In the genomic region with DNA sequence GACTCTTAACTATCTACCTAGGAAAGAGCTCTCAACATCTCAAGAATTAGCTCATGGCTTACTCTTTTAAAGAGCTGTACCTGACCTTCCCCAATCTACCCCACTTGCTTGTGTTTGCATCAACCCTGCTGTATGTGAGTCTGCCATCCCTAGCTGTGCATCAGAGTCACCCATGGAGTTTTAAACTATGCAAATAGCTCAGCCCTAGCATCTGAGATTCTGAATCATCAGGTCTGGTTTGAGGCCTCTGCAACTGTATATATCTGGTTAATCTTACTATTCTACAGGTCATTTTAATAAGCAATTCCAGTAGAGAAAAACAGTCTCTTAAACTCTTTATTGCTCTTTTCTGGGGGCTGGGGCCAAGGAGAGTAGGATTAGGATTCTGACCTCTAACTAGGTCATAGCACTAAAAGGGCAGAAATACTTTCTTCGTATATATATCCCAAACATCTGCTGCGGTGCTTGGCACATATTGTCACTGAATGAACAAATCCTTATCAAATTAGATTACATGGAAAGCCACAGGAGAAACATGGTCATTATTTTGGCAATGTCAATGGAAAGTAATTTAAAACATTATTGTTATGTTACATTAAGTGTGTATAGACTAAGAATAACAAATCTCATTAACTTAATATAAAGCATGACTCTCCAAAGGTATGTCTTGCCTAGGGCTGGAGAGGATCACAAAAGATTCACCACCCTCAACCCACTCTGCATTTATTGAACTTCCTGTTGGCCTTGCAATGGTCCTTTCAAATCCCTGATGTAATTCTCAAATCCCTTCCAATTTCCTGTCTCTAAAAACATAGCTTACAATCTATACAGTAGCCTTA, we compare ENCODE assay signal across 19 cellular contexts.
DNase-seq lines count a peak whose midpoint lies in the region; ATAC-seq and TF ChIP-seq lines count a peak whose summit lies in the region.
"Had no signal": no experiment of that assay in that cellular context is flagged by ENCODE, and none has a peak within 500 bp of the region (broad histone marks: within the 10 kb centered on the region; RNA-seq: fewer than 3 reads in every experiment).

No MANE protein-coding gene starts in this region.

- no peak for TF ChIP-seq CTCF in A673 (conservative IDR thresholded peaks at IDR 0.05; ENCODE audit: low read depth, low read length)
- no peak for TF ChIP-seq CTCF in brain microvascular endothelial cell (IDR thresholded peaks at IDR 0.05; ENCODE audit: low read depth, low read length, missing control alignments)
- TF ChIP-seq CTCF in nephron (IDR thresholded peaks at IDR 0.05; ENCODE audit: unreplicated experiment in 3 of 3) = no peak
- no peak for TF ChIP-seq CTCF in psoas muscle (IDR thresholded peaks at IDR 0.05)

- peaks cover 35% of the 10 kb centered on the region for H3K4me1 ChIP-seq in A673 (ENCODE audit: insufficient read depth, low read length, poor library complexity, severe bottlenecking)
- H3K4me1 ChIP-seq in psoas muscle = no peaks in the 10 kb centered on the region

- peaks cover 59% of the 10 kb centered on the region for H3K4me1 Mint-ChIP-seq in nephron

- DNase-seq in A673 (ENCODE audit: low spot score) (peak; percentile 87), NCI-H526 (lab: John Stamatoyannopoulos, UW) (peak; percentile 35 to 63), brain microvascular endothelial cell (peak; percentile 5), NCI-H1092 treated with DMSO at 0.1 percent for 48 hours (lab: John Stamatoyannopoulos, UW) (no peak), cardiac septum (ENCODE audit: low spot score) (no peak), psoas muscle (no peak)
- DNase-seq: CD4-positive, alpha-beta T cell; Karpas-422; MG63; NCI-H1048; NCI-H1436 treated with DMSO at 0.1 percent for 48 hours; NCI-H2029 treated with DMSO at 0.1 percent for 48 hours; NCI-H2171; NCI-H69; NK-92 treated with Interleukin-12 subunit alpha and Interleukin-12 subunit beta, amount 100 ng/mL, for 24 hours; Right ventricle myocardium superior had no signal

- POLR2A ChIA-PET in A673 (lab: Charles Lee; ENCODE audit: low non-redundant PET) = no interaction called here

- H3K36me3 ChIP-seq in A673 (ENCODE audit: insufficient read depth, low read length, poor library complexity, severe bottlenecking) (no peaks in the 10 kb centered on the region), brain microvascular endothelial cell (replicated peaks) (no peaks in the 10 kb centered on the region), psoas muscle (ENCODE audit: insufficient read depth in 1 of 2, low read depth in 1 of 2) (no peaks in the 10 kb centered on the region)
- H3K36me3 ChIP-seq: MG63 had no signal

- no peaks in the 10 kb centered on the region for H3K9me3 Mint-ChIP-seq in nephron
- H3K9me3 Mint-ChIP-seq: CD4-positive, alpha-beta T cell had no signal

- CTCF ChIA-PET in A673 (lab: Charles Lee) = no interaction called here

- no peak overlapping the region for H3K4me3 Mint-ChIP-seq in nephron
- H3K4me3 Mint-ChIP-seq: CD4-positive, alpha-beta T cell; IgD-negative memory B cell had no signal

- H3K27ac Mint-ChIP-seq in nephron = peak overlapping the region; percentile 32 to 80 (median 32)
- H3K27ac Mint-ChIP-seq: CD4-positive, alpha-beta T cell; IgD-negative memory B cell had no signal

- 32 to 36% (median 34%) methylated on average over 2 of the region's 2 CpGs for WGBS in psoas muscle, 3 donors

- H3K4me3 ChIP-seq in A673 (ENCODE audit: low read depth, low read length, poor library complexity, severe bottlenecking) (no peak overlapping the region), brain microvascular endothelial cell (ENCODE audit: low read depth, low read length) (no peak overlapping the region), psoas muscle (no peak overlapping the region)
- H3K4me3 ChIP-seq: MG63 had no signal

- H3K27me3 Mint-ChIP-seq in nephron (ENCODE audit: low read depth) = no peaks in the 10 kb centered on the region
- H3K27me3 Mint-ChIP-seq: CD4-positive, alpha-beta T cell; IgD-negative memory B cell had no signal

- H3K27ac ChIP-seq in A673 (ENCODE audit: low read depth, low read length, poor library complexity, severe bottlenecking) (no peak overlapping the region), brain microvascular endothelial cell (no peak overlapping the region), psoas muscle (no peak overlapping the region)

- in situ Hi-C loops in brain microvascular endothelial cell (cut with HindIII; ENCODE audit: low pct_ligation_motif_present, low sequenced_read_pairs) = no loop called here

- BruUV-seq in A673 (replicated peaks; lab: Mats Ljungman, UMichigan) = no TSS peak

- ATAC-seq in psoas muscle (no peak), GM18870 (IDR thresholded peaks at IDR 0.05; ENCODE audit: unreplicated experiment) (no peak)

- H3K27me3 ChIP-seq in A673 (replicated peaks; ENCODE audit: insufficient read depth, low read depth, low read length, poor library complexity) (no peaks in the 10 kb centered on the region), brain microvascular endothelial cell (replicated peaks) (no peaks in the 10 kb centered on the region), psoas muscle (ENCODE audit: insufficient read depth in 3 of 3, low read length in 2 of 3) (no peaks in the 10 kb centered on the region)
- H3K27me3 ChIP-seq: MG63 had no signal

- H3K36me3 Mint-ChIP-seq in nephron (ENCODE audit: low read depth) = peaks cover 5% of the 10 kb centered on the region
- H3K36me3 Mint-ChIP-seq: IgD-negative memory B cell had no signal

- intact Hi-C loops in A673 (cut with micrococcal nuclease; ENCODE audit: unreplicated experiment) (no loop called here), cardiac septum (cut with DNase I) (no loop called here), psoas muscle (cut with DNase I) (no loop called here)

- no peaks in the 10 kb centered on the region for H3K9me3 ChIP-seq in A673 (ENCODE audit: low read depth, low read length, poor library complexity, severe bottlenecking)
- no peaks in the 10 kb centered on the region for H3K9me3 ChIP-seq in psoas muscle
- H3K9me3 ChIP-seq: MG63 had no signal

Comparison
In these comparisons a context has a peak if more than half of its experiments do, and no peak if none do; other contexts are left out.
1. DNase-seq: peak in A673 (single experiment), NCI-H526 (2 of 2) and brain microvascular endothelial cell (single experiment); none in NCI-H1092 treated with DMSO at 0.1 percent for 48 hours (single experiment), cardiac septum (single experiment) and psoas muscle (0 of 2).